In the genomic region with DNA sequence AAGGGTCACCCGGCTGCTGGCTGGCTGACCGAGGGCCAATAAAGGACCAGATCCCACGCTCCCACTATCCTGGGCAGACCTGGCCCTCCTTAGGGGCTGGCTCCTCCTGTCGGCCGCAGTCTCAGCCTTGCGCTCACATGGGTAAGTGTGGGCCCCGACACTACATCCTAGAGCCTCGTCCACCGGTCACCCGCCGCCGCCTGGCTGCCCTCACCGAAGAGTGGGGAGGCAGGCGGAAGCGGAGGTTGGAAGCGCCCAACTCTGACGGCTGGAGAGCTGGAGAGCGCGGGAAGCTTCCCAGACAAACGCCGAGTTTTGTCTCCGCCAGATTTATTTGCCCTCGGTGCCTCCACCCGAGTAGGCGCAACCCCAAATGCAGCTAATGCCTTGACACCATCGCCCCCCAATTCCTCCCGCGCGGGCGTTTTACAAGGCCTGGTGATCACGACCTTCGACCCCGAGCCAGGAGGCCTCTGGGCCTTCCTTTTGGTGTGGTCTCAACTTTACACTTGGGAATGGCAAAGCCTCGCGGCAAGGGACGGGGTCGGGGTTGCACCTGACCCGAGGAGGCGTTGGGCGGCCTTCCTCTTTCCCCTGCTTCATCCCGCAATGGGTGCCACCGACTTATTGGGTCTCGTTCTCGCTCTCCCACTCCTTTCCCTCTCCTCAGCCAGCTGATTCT, we compare ENCODE assay signal across 21 cellular contexts.
DNase-seq lines count a peak whose midpoint lies in the region; ATAC-seq and TF ChIP-seq lines count a peak whose summit lies in the region.
"Had no signal": no experiment of that assay in that cellular context is flagged by ENCODE, and none has a peak within 500 bp of the region (broad histone marks: within the 10 kb centered on the region; RNA-seq: fewer than 3 reads in every experiment).

No MANE protein-coding gene starts in this region.

- H3K4me1 ChIP-seq in NT2/D1 (ENCODE audit: insufficient read depth, insufficient read length) (peaks cover 10% of the 10 kb centered on the region), aorta (ENCODE audit: control insufficient read depth in 1 of 2, insufficient read depth in 2 of 2, low read length in 2 of 2) (no peaks in the 10 kb centered on the region)
- H3K4me1 ChIP-seq: SJSA1 had no signal

- no peaks in the 10 kb centered on the region for H3K9me3 ChIP-seq in NT2/D1 (ENCODE audit: insufficient read depth, low read length)
- no peaks in the 10 kb centered on the region for H3K9me3 ChIP-seq in aorta (ENCODE audit: control insufficient read depth, low read length)
- H3K9me3 ChIP-seq: left ventricle myocardium inferior, SJSA1, tibial nerve had no signal

- H3K27ac Mint-ChIP-seq in glutamatergic neuron (ENCODE audit: unreplicated experiment) = no peak overlapping the region
- H3K27ac Mint-ChIP-seq in mesothelial cell of epicardium = no peak overlapping the region
- H3K27ac Mint-ChIP-seq: activated CD4-positive, alpha-beta memory T cell treated with anti-CD3 and anti-CD28 coated beads, Interleukin-2, amount 10 ng/mL, durations not matched to agents 7 days and 5 days; T-helper 17 cell had no signal

- WGBS in aorta, 2 donors = 39 to 41% methylated on average over 44 of the region's 44 CpGs

- H3K4me3 Mint-ChIP-seq in glutamatergic neuron (ENCODE audit: unreplicated experiment) (peak overlapping the region; percentile 68), mesothelial cell of epicardium (peak overlapping the region; percentile 64)
- H3K4me3 Mint-ChIP-seq: activated CD4-positive, alpha-beta memory T cell treated with anti-CD3 and anti-CD28 coated beads, Interleukin-2, amount 10 ng/mL, durations not matched to agents 7 days and 5 days; T-helper 17 cell had no signal

- H3K4me1 Mint-ChIP-seq in glutamatergic neuron (ENCODE audit: low read depth, unreplicated experiment) (peaks cover 24% of the 10 kb centered on the region), mesothelial cell of epicardium (peaks cover 13% of the 10 kb centered on the region)
- H3K4me1 Mint-ChIP-seq: activated CD4-positive, alpha-beta memory T cell treated with anti-CD3 and anti-CD28 coated beads, Interleukin-2, amount 10 ng/mL, durations not matched to agents 7 days and 5 days had no signal

- H3K27ac ChIP-seq in aorta (ENCODE audit: low read depth in 1 of 2, low read length in 2 of 2) = no peak overlapping the region
- H3K27ac ChIP-seq: left ventricle myocardium inferior, SJSA1, tibial nerve, WERI-Rb-1 had no signal

- H3K9me3 Mint-ChIP-seq in glutamatergic neuron (ENCODE audit: unreplicated experiment) = peaks cover 1% of the 10 kb centered on the region
- H3K9me3 Mint-ChIP-seq in mesothelial cell of epicardium = no peaks in the 10 kb centered on the region
- H3K9me3 Mint-ChIP-seq: activated CD4-positive, alpha-beta memory T cell treated with anti-CD3 and anti-CD28 coated beads, Interleukin-2, amount 10 ng/mL, durations not matched to agents 7 days and 5 days had no signal

- H3K36me3 ChIP-seq in NT2/D1 (ENCODE audit: insufficient read depth, insufficient read length, low read length) (no peaks in the 10 kb centered on the region), aorta (ENCODE audit: control insufficient read depth in 1 of 2, insufficient read depth in 2 of 2, low read length in 1 of 2) (no peaks in the 10 kb centered on the region)
- H3K36me3 ChIP-seq: left ventricle myocardium inferior, SJSA1, tibial nerve, WERI-Rb-1 had no signal

- intact Hi-C loops in aorta (cut with DNase I) = no loop called here

- TF ChIP-seq CTCF in glutamatergic neuron (IDR thresholded peaks at IDR 0.05; ENCODE audit: partially characterized antibody, unreplicated experiment) (no peak), mesothelial cell of epicardium (IDR thresholded peaks at IDR 0.05; ENCODE audit: unreplicated experiment) (no peak)

- H3K27me3 Mint-ChIP-seq in glutamatergic neuron (ENCODE audit: unreplicated experiment) (peaks cover 9% of the 10 kb centered on the region), mesothelial cell of epicardium (ENCODE audit: low read depth) (peaks cover 64% of the 10 kb centered on the region)

- ATAC-seq in aorta (ENCODE audit: low FRiP score) = peak; percentile 36
- ATAC-seq: PC-3, T-helper 17 cell had no signal

- H3K27me3 ChIP-seq in NT2/D1 (ENCODE audit: insufficient read depth, insufficient read length) = peaks cover 38% of the 10 kb centered on the region
- no peaks in the 10 kb centered on the region for H3K27me3 ChIP-seq in aorta (ENCODE audit: control insufficient read depth in 1 of 2, insufficient read depth in 2 of 2, low read length in 1 of 2)

- peak overlapping the region; percentile 84 for H3K9ac ChIP-seq in NT2/D1 (ENCODE audit: insufficient read length, low read depth)

- peak overlapping the region; percentile 63 for H3K4me3 ChIP-seq in NT2/D1 (ENCODE audit: insufficient read length, low read depth)
- H3K4me3 ChIP-seq in aorta (ENCODE audit: low read length in 2 of 2) = no peak overlapping the region
- H3K4me3 ChIP-seq: SJSA1 had no signal

- no peak for DNase-seq in NT2/D1 (ENCODE audit: low read depth, low spot score)
- DNase-seq in glutamatergic neuron = peak; percentile 19
- DNase-seq in mesothelial cell of epicardium (ENCODE audit: low spot score in 2 of 2, unreplicated experiment in 2 of 2) = no peak
- DNase-seq in aorta = peak in 1 of 2 donors; percentile 64
- no peak for DNase-seq in dermis blood vessel endothelial cell
- DNase-seq in NCI-H1694 (lab: John Stamatoyannopoulos, UW) = no peak
- DNase-seq in activated gamma-delta T cell (lab: John Stamatoyannopoulos, UW) = no peak
- DNase-seq: activated CD4-positive, alpha-beta memory T cell treated with anti-CD3 and anti-CD28 coated beads, Interleukin-2, amount 10 ng/mL, durations not matched to agents 7 days and 5 days; activated naive CD4-positive, alpha-beta T cell treated with anti-CD3 and anti-CD28 coated beads, Interleukin-2, amount 50 U/mL, for 16 hours; activated T-cell treated with anti-CD3 and anti-CD28 coated beads, Interleukin-2, amount 50 U/mL, for 1 hour; COR-L47; hippocampal formation; left ventricle myocardium inferior; NCI-H1436 treated with DMSO at 0.1 percent for 48 hours; NCI-H774; PC-3; stimulated activated naive CD4-positive, alpha-beta T cell; T-helper 17 cell had no signal

- no peaks in the 10 kb centered on the region for H3K36me3 Mint-ChIP-seq in glutamatergic neuron (ENCODE audit: unreplicated experiment)
- no peaks in the 10 kb centered on the region for H3K36me3 Mint-ChIP-seq in mesothelial cell of epicardium
